ENCODE assay signal across 13 cellular contexts in the genomic region with DNA sequence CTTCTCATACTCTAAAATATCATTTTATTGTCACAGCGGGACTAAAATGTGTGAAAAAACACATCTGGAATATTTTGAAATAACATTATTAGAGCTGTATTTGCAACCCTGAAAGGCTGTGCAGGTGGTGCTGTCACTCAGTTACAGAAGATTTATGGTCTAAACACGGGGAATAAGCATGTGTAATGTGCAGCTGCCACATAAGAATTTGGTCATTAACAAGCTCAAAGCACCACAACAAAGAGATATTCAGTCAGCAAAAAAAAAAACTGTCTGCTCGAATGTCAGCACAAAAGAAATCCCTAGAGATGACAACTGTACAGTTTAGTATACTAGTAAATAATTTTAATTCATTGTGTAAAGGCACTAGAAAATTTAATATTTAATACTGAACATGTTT. TPM values are rescaled to one million over a fixed set of nuclear protein-coding genes. Genes with fewer than 3 reads are reported as not detected.
A peak's percentile ranks its signal among the peaks of the same experiment; 100 is the strongest.
DNase-seq lines count a peak whose midpoint lies in the region; ATAC-seq, FAIRE-seq and TF ChIP-seq lines count a peak whose summit lies in the region.
"Had no signal": no experiment of that assay in that cellular context is flagged by ENCODE, and none has a peak within 500 bp of the region (broad histone marks: within the 10 kb centered on the region; RNA-seq: fewer than 3 reads in every experiment).

No MANE protein-coding gene starts in this region.

- CTCF ChIA-PET in activated CD8-positive, alpha-beta T cell treated with anti-CD3 and anti-CD28 coated beads for 36 hours (lab: Charles Lee): interaction anchor here (0.7 to 1.5 kb wide), 5 partner anchors 9 to 102 kb away, joined by 3 to 7 read pairs (median 3); no protein-coding TSS in a partner anchor
- CTCF ChIA-PET in activated CD8-positive, alpha-beta T cell treated with anti-CD3 and anti-CD28 coated beads, Interleukin-2, amount 10 ng/mL, durations not matched to agents 7 days and 5 days (lab: Charles Lee): interaction anchor here (1.0 to 1.6 kb wide), 4 partner anchors 13 to 87 kb away, joined by 3 to 7 read pairs (median 4); no protein-coding TSS in a partner anchor
- CTCF ChIA-PET in GM12878 (lab: Yijun Ruan, JAX): interaction anchor here (0.6 to 3.3 kb wide), 7 partner anchors 9 to 246 kb away, joined by 3 to 16 read pairs (median 3); no protein-coding TSS in a partner anchor

- no peak for FAIRE-seq in GM12878 (lab: Jason Lieb, UNC)

- no peak for TF ChIP-seq RAD21 in GM12878 (IDR thresholded peaks at IDR 0.05; ENCODE audit: insufficient read depth, low read depth, low read length)

- no peak overlapping the region for H3K4me3 Mint-ChIP-seq in activated CD8-positive, alpha-beta T cell treated with anti-CD3 and anti-CD28 coated beads for 36 hours
- no peak overlapping the region for H3K4me3 Mint-ChIP-seq in activated CD8-positive, alpha-beta T cell treated with anti-CD3 and anti-CD28 coated beads, Interleukin-2, amount 10 ng/mL, durations not matched to agents 7 days and 5 days
- H3K4me3 Mint-ChIP-seq: IgD-negative memory B cell had no signal

- peaks cover 95% of the 10 kb centered on the region for H3K4me1 Mint-ChIP-seq in activated CD8-positive, alpha-beta T cell treated with anti-CD3 and anti-CD28 coated beads for 36 hours (ENCODE audit: low read depth)
- H3K4me1 Mint-ChIP-seq in activated CD8-positive, alpha-beta T cell treated with anti-CD3 and anti-CD28 coated beads, Interleukin-2, amount 10 ng/mL, durations not matched to agents 7 days and 5 days (ENCODE audit: low read depth): peaks cover 94% of the 10 kb centered on the region

- no peak overlapping the region for H3K4me2 ChIP-seq in GM12878 (ENCODE audit: control insufficient read depth, insufficient read depth)
- H3K4me2 ChIP-seq in skeletal muscle satellite cell (ENCODE audit: low read length): peak overlapping the region; percentile 4

- no peaks in the 10 kb centered on the region for H3K27me3 ChIP-seq in GM12878 (replicated peaks in 1 of 2; ENCODE audit: control insufficient read depth in 2 of 2, insufficient read depth in 2 of 2, low read length in 1 of 2)
- no peaks in the 10 kb centered on the region for H3K27me3 ChIP-seq in skeletal muscle satellite cell (ENCODE audit: control insufficient read depth, insufficient read depth, low read length)
- H3K27me3 ChIP-seq: cardiac muscle cell, right lobe of liver had no signal

- no peak for ATAC-seq in activated CD8-positive, alpha-beta T cell treated with anti-CD3 and anti-CD28 coated beads for 36 hours
- no peak for ATAC-seq in activated CD8-positive, alpha-beta T cell treated with anti-CD3 and anti-CD28 coated beads, Interleukin-2, amount 10 ng/mL, durations not matched to agents 7 days and 5 days
- ATAC-seq in GM12878 (peak; percentile 44), HG03139 (IDR thresholded peaks at IDR 0.05; ENCODE audit: unreplicated experiment) (no peak), HG02852 (IDR thresholded peaks at IDR 0.05; ENCODE audit: unreplicated experiment) (no peak)
- ATAC-seq: left colon, right lobe of liver, Right ventricle myocardium inferior had no signal

- peak overlapping the region; percentile 50 for H3K27ac Mint-ChIP-seq in activated CD8-positive, alpha-beta T cell treated with anti-CD3 and anti-CD28 coated beads for 36 hours
- no peak overlapping the region for H3K27ac Mint-ChIP-seq in activated CD8-positive, alpha-beta T cell treated with anti-CD3 and anti-CD28 coated beads, Interleukin-2, amount 10 ng/mL, durations not matched to agents 7 days and 5 days

- TF ChIP-seq EP300 in GM12878 (IDR thresholded peaks at IDR 0.05; ENCODE audit: borderline replicate concordance in 1 of 2, control insufficient read depth in 1 of 2, low read depth in 2 of 2, low read length in 2 of 2): peak in 1 of 2 experiments; percentile 31; a peak in 1 of 4 replicates

- peaks cover 4% of the 10 kb centered on the region; the same call in 1 of the 2 replicates for H3K4me1 ChIP-seq in GM12878 (ENCODE audit: control insufficient read depth, insufficient read depth, low read length)
- H3K4me1 ChIP-seq in skeletal muscle satellite cell (ENCODE audit: control insufficient read depth, insufficient read depth, low read length): peaks cover 9% of the 10 kb centered on the region

- no peaks in the 10 kb centered on the region for H4K20me1 ChIP-seq in GM12878 (ENCODE audit: control insufficient read depth, insufficient read depth)

- 33% methylated on average over 3 of the region's 3 CpGs for WGBS in GM12878 (ENCODE audit: insufficient coverage, insufficient replicate concordance, low lambda C conversion rate, missing lambda C conversion rate)

- H3K27ac ChIP-seq in GM12878 (ENCODE audit: control insufficient read depth, insufficient read depth): no peak overlapping the region
- H3K27ac ChIP-seq: cardiac muscle cell, right lobe of liver had no signal

- no peaks in the 10 kb centered on the region for H3K27me3 Mint-ChIP-seq in activated CD8-positive, alpha-beta T cell treated with anti-CD3 and anti-CD28 coated beads for 36 hours
- H3K27me3 Mint-ChIP-seq in activated CD8-positive, alpha-beta T cell treated with anti-CD3 and anti-CD28 coated beads, Interleukin-2, amount 10 ng/mL, durations not matched to agents 7 days and 5 days (ENCODE audit: low read depth): no peaks in the 10 kb centered on the region
- H3K27me3 Mint-ChIP-seq: IgD-negative memory B cell had no signal

- intact Hi-C loops in activated CD8-positive, alpha-beta T cell treated with anti-CD3 and anti-CD28 coated beads for 36 hours (cut with micrococcal nuclease): no loop called here
- intact Hi-C loops in GM12878 (cut with micrococcal nuclease; ENCODE audit: unreplicated experiment): no loop called here

- no peak for DNase-seq in activated CD8-positive, alpha-beta T cell treated with anti-CD3 and anti-CD28 coated beads for 36 hours
- no peak for DNase-seq in activated CD8-positive, alpha-beta T cell treated with anti-CD3 and anti-CD28 coated beads, Interleukin-2, amount 10 ng/mL, durations not matched to agents 7 days and 5 days
- DNase-seq in NCI-H345 (lab: John Stamatoyannopoulos, UW) (peak; percentile 31), GM12878 (ENCODE audit: low read depth, low spot score) (no peak)
- no peak for DNase-seq in stimulated activated CD8-positive, alpha-beta memory T cell treated with anti-CD3 and anti-CD28 coated beads, Interleukin-4, amount 100 ng/mL, for 48 hours
- DNase-seq: left colon, right lobe of liver had no signal

- POLR2A ChIA-PET in activated CD8-positive, alpha-beta T cell treated with anti-CD3 and anti-CD28 coated beads for 36 hours (lab: Charles Lee): interaction anchor here (1.2 to 3.0 kb wide), 6 partner anchors 10 to 31 kb away, joined by 3 to 11 read pairs (median 5); no protein-coding TSS in a partner anchor
- POLR2A ChIA-PET in activated CD8-positive, alpha-beta T cell treated with anti-CD3 and anti-CD28 coated beads, Interleukin-2, amount 10 ng/mL, durations not matched to agents 7 days and 5 days (lab: Charles Lee): interaction anchor here (1.6 kb wide), 1 partner anchor 30 kb away, joined by 7 read pairs; no protein-coding TSS in a partner anchor
- POLR2A ChIA-PET in GM12878 (lab: Charles Lee): interaction anchor here (0.6 to 2.4 kb wide), 4 partner anchors 8 to 173 kb away, joined by 4 to 10 read pairs (median 7); no protein-coding TSS in a partner anchor

- RAD21 ChIA-PET in GM12878 (lab: Charles Lee; ENCODE audit: unreplicated experiment): interaction anchor here (1.0 to 3.6 kb wide), 9 partner anchors 9 to 192 kb away, joined by 3 to 22 read pairs (median 5); no protein-coding TSS in a partner anchor

- SMC1A ChIA-PET in GM12878 (lab: Charles Lee; ENCODE audit: uncharacterized antibody, unreplicated experiment): interaction anchor here (0.8 to 2.9 kb wide), 15 partner anchors 9 to 125 kb away, joined by 3 to 15 read pairs (median 3); no protein-coding TSS in a partner anchor

- TF ChIP-seq CTCF in activated CD8-positive, alpha-beta T cell treated with anti-CD3 and anti-CD28 coated beads for 36 hours (IDR thresholded peaks at IDR 0.05): no peak
- TF ChIP-seq CTCF in GM12878 (IDR thresholded peaks at IDR 0.05 in 2 of 3, conservative IDR thresholded peaks at IDR 0.05 in 1 of 3; ENCODE audit: control insufficient read depth in 2 of 3, extremely low read depth in 1 of 3, insufficient read depth in 1 of 3, low read depth in 3 of 3, low read length in 3 of 3): no peak

- H3K9me3 ChIP-seq in GM12878 (replicated peaks; ENCODE audit: control insufficient read depth, insufficient read depth, low read length) (peaks cover 6% of the 10 kb centered on the region), skeletal muscle satellite cell (replicated peaks; ENCODE audit: low read length) (no peaks in the 10 kb centered on the region)
- H3K9me3 ChIP-seq: right lobe of liver had no signal

- TF ChIP-seq POLR2A in GM12878 (IDR thresholded peaks at IDR 0.05; ENCODE audit: low read depth, low read length): no peak

- peaks cover 60% of the 10 kb centered on the region for H3K36me3 Mint-ChIP-seq in activated CD8-positive, alpha-beta T cell treated with anti-CD3 and anti-CD28 coated beads for 36 hours (ENCODE audit: low read depth)
- H3K36me3 Mint-ChIP-seq in activated CD8-positive, alpha-beta T cell treated with anti-CD3 and anti-CD28 coated beads, Interleukin-2, amount 10 ng/mL, durations not matched to agents 7 days and 5 days (ENCODE audit: low read depth): peaks cover 81% of the 10 kb centered on the region

- peaks cover 0 to 2% of the 10 kb centered on the region in 2 experiments; a peak in 1 of 4 replicates for H3K36me3 ChIP-seq in GM12878 (ENCODE audit: control insufficient read depth in 2 of 2, insufficient read depth in 2 of 2, low read length in 1 of 2)
- no peaks in the 10 kb centered on the region for H3K36me3 ChIP-seq in skeletal muscle satellite cell (ENCODE audit: insufficient read depth, low read length)
- H3K36me3 ChIP-seq: cardiac muscle cell, right lobe of liver had no signal

- H3K9ac ChIP-seq in GM12878 (ENCODE audit: control insufficient read depth, insufficient read depth, low read length) (no peak overlapping the region), skeletal muscle satellite cell (ENCODE audit: low read depth, low read length) (no peak overlapping the region)

- no TSS peak for BruUV-seq in GM12878 (replicated peaks; lab: Mats Ljungman, UMichigan)

- H3K9me3 Mint-ChIP-seq in activated CD8-positive, alpha-beta T cell treated with anti-CD3 and anti-CD28 coated beads for 36 hours: peaks cover 15% of the 10 kb centered on the region
- H3K9me3 Mint-ChIP-seq in activated CD8-positive, alpha-beta T cell treated with anti-CD3 and anti-CD28 coated beads, Interleukin-2, amount 10 ng/mL, durations not matched to agents 7 days and 5 days (ENCODE audit: insufficient read depth): peaks cover 6% of the 10 kb centered on the region

- H3K4me3 ChIP-seq in GM12878 (no peak overlapping the region), skeletal muscle satellite cell (ENCODE audit: low read length) (no peak overlapping the region)
- H3K4me3 ChIP-seq: cardiac muscle cell, right lobe of liver had no signal

- in situ Hi-C loops in GM12878 (cut with MboI): no loop called here

- H2AFZ ChIP-seq in GM12878 (ENCODE audit: control insufficient read depth, low read depth, low read length): no peak overlapping the region

- H3K79me2 ChIP-seq in GM12878 (ENCODE audit: control insufficient read depth, insufficient read depth, low read length): peaks cover 28% of the 10 kb centered on the region

RNA-seq across cellular contexts. Expression of a gene that starts 31.3 kb away (rescaled TPM):
- total RNA-seq in activated CD8-positive, alpha-beta T cell treated with anti-CD3 and anti-CD28 coated beads for 36 hours: 100 to 1,000 TPM; 234 to 235 TPM
- 100 to 1,000 TPM; 434 to 461 TPM for total RNA-seq in activated CD8-positive, alpha-beta T cell treated with anti-CD3 and anti-CD28 coated beads, Interleukin-2, amount 10 ng/mL, durations not matched to agents 7 days and 5 days
- total RNA-seq in GM12878 (2013; cell fraction: nucleolus; rRNA removed): 122 and 125 TPM in 2 replicates
- 90.4 and 104 TPM in 2 replicates for total RNA-seq in GM12878 (2014; rRNA removed)
- total RNA-seq in GM12878 (2014; rRNA removed; fragmentation: Illumina TruSeq; extraction: Trizol): 220 and 240 TPM in 2 replicates
- total RNA-seq in GM12878 (2021): 124 and 146 TPM in 2 replicates
- polyA plus RNA-seq in GM12878 (2011; ENCODE audit: low read depth): 60.0 TPM
- 667 and 744 TPM in 2 replicates for polyA plus RNA-seq in GM12878 (2011; rRNA removed)
- 89.5 and 235 TPM in 2 replicates for polyA plus RNA-seq in GM12878 (2011; cell fraction: cytosol; rRNA removed)
- polyA plus RNA-seq in GM12878 (2011; cell fraction: nucleus; rRNA removed): 48.4 and 94.5 TPM in 2 replicates
- polyA plus RNA-seq in GM12878 (2012): 77.6 and 83.1 TPM in 2 replicates
- 152 and 245 TPM in 2 replicates for polyA plus RNA-seq in GM12878 (2014; fragmentation: Illumina TruSeq; extraction: Trizol)
- 10 to 100 TPM; 35.1 to 48.8 TPM for polyA plus RNA-seq in GM12878 (2014; fragmentation: Nextera tagmentation; extraction: Ambion mirVana)
- 62.9 and 73.9 TPM in 2 replicates for polyA plus RNA-seq in GM12878 (2014; rRNA removed)
- 100 to 1,000 TPM; 122 to 124 TPM for polyA plus RNA-seq in GM12878 (2016; fragmentation: Nextera tagmentation; extraction: Ambion mirVana)
- polyA minus RNA-seq in GM12878 (2011; rRNA and poly(A)+ RNA removed): 234 and 661 TPM in 2 replicates
- polyA minus RNA-seq in GM12878 (2011; cell fraction: cytosol; rRNA and poly(A)+ RNA removed): 119 and 168 TPM in 2 replicates
- 56.7 and 58.8 TPM in 2 replicates for polyA minus RNA-seq in GM12878 (2011; cell fraction: nucleus; rRNA and poly(A)+ RNA removed)
- total RNA-seq in skeletal muscle satellite cell (2012; rRNA removed): 47.4 and 63.1 TPM in 2 replicates
